ENCODE assay signal across 1 cellular context in genomic region chr10:76328348-76328747, GRCh38.
TF ChIP-seq lines count a peak whose summit lies in the region.

No MANE protein-coding gene starts in this region.

TF ChIP-seq in HepG2, 621 proteins besides CTCF, POLR2A, EP300 and RAD21 (continues in another document):
- TF ChIP-seq ZNF30 (CRISPR knock-in tag; IDR thresholded peaks at IDR 0.05) (no peak), USF2 (IDR thresholded peaks at IDR 0.05; ENCODE audit: low read depth, low read length) (no peak), USF2 (CRISPR knock-in tag; IDR thresholded peaks at IDR 0.05; ENCODE audit: borderline replicate concordance) (no peak), SETDB1 (CRISPR knock-in tag; IDR thresholded peaks at IDR 0.05; ENCODE audit: borderline replicate concordance) (no peak), ZBTB7B (CRISPR knock-in tag; IDR thresholded peaks at IDR 0.05) (no peak), HNF4G (IDR thresholded peaks at IDR 0.05; ENCODE audit: borderline replicate concordance, low read depth, low read length) (peak; percentile 63; the same call in 1 of the 2 replicates), HNF4G (CRISPR knock-in tag; IDR thresholded peaks at IDR 0.05; ENCODE audit: borderline replicate concordance, low read depth) (no peak), PHF21A (CRISPR knock-in tag; IDR thresholded peaks at IDR 0.05) (peak; percentile 28; the same call in 1 of the 2 replicates), NCOA2 (CRISPR knock-in tag; IDR thresholded peaks at IDR 0.05) (0 out of 2 replicates have a peak, but pooled peaks have one; percentile 34), ZNF276 (CRISPR knock-in tag; IDR thresholded peaks at IDR 0.05; ENCODE audit: low read depth) (no peak), ZBTB20 (CRISPR knock-in tag; IDR thresholded peaks at IDR 0.05; ENCODE audit: borderline replicate concordance, low read depth) (no peak), FLYWCH1 (CRISPR knock-in tag; IDR thresholded peaks at IDR 0.05) (no peak), NR2C2 (CRISPR knock-in tag; IDR thresholded peaks at IDR 0.05; ENCODE audit: borderline replicate concordance) (0 out of 2 replicates have a peak, but pooled peaks have one; percentile 36), ZSCAN30 (CRISPR knock-in tag; IDR thresholded peaks at IDR 0.05) (no peak), GATAD2A (CRISPR knock-in tag; IDR thresholded peaks at IDR 0.05) (peak; percentile 35; the same call in 1 of the 2 replicates), ZNF703 (CRISPR knock-in tag; IDR thresholded peaks at IDR 0.05; ENCODE audit: borderline replicate concordance) (no peak), SKIL (CRISPR knock-in tag; IDR thresholded peaks at IDR 0.05; ENCODE audit: borderline replicate concordance) (no peak), SIX4 (CRISPR knock-in tag; IDR thresholded peaks at IDR 0.05) (no peak), SMARCC2 (IDR thresholded peaks at IDR 0.05) (no peak), HNF4A (CRISPR knock-in tag; IDR thresholded peaks at IDR 0.05) (peak; percentile 89), RARA (CRISPR knock-in tag; IDR thresholded peaks at IDR 0.05) (peak; percentile 20; the same call in 1 of the 2 replicates), SNRNP70 (IDR thresholded peaks at IDR 0.05; ENCODE audit: low read depth, low read length) (no peak), EEA1 (CRISPR knock-in tag; IDR thresholded peaks at IDR 0.05; ENCODE audit: borderline replicate concordance) (no peak), RXRB (CRISPR knock-in tag; IDR thresholded peaks at IDR 0.05; ENCODE audit: borderline replicate concordance) (no peak), ATF2 (CRISPR knock-in tag; IDR thresholded peaks at IDR 0.05) (no peak), POLR2AphosphoS5 (IDR thresholded peaks at IDR 0.05; ENCODE audit: low read depth, low read length) (no peak), ZNF644 (CRISPR knock-in tag; IDR thresholded peaks at IDR 0.05; ENCODE audit: low read depth) (peak; percentile 85; the same call in 1 of the 2 replicates), IKZF5 (CRISPR knock-in tag; IDR thresholded peaks at IDR 0.05) (no peak), PAX8 (CRISPR knock-in tag; IDR thresholded peaks at IDR 0.05; ENCODE audit: borderline replicate concordance) (no peak), KDM1A (CRISPR knock-in tag; IDR thresholded peaks at IDR 0.05) (0 out of 2 replicates have a peak, but pooled peaks have one; percentile 15), ZBTB44 (CRISPR knock-in tag; IDR thresholded peaks at IDR 0.05) (no peak), ZBTB42 (CRISPR knock-in tag; IDR thresholded peaks at IDR 0.05) (no peak), ZMYM2 (CRISPR knock-in tag; IDR thresholded peaks at IDR 0.05) (no peak), ZBTB14 (CRISPR knock-in tag; IDR thresholded peaks at IDR 0.05) (no peak), NR2F6 (IDR thresholded peaks at IDR 0.05) (no peak), NR2F6 (CRISPR knock-in tag; IDR thresholded peaks at IDR 0.05) (0 out of 2 replicates have a peak, but pooled peaks have one; percentile 47), IRF1 (CRISPR knock-in tag; IDR thresholded peaks at IDR 0.05; ENCODE audit: low read depth) (no peak), MIER3 (CRISPR knock-in tag; IDR thresholded peaks at IDR 0.05; ENCODE audit: borderline replicate concordance) (0 out of 2 replicates have a peak, but pooled peaks have one; percentile 29), MIXL1 (CRISPR knock-in tag; IDR thresholded peaks at IDR 0.05) (no peak), HDAC2 (CRISPR knock-in tag; IDR thresholded peaks at IDR 0.05) (no peak), ARID5B (CRISPR knock-in tag; IDR thresholded peaks at IDR 0.05) (peak; percentile 47; the same call in 1 of the 2 replicates), CBX5 (CRISPR knock-in tag; IDR thresholded peaks at IDR 0.05; ENCODE audit: borderline replicate concordance) (no peak), DPF2 (CRISPR knock-in tag; IDR thresholded peaks at IDR 0.05; ENCODE audit: borderline replicate concordance, low read depth) (no peak), SMYD3 (CRISPR knock-in tag; IDR thresholded peaks at IDR 0.05) (no peak), CEBPG (CRISPR knock-in tag; IDR thresholded peaks at IDR 0.05) (peak; percentile 41; the same call in 1 of the 2 replicates), HES4 (CRISPR knock-in tag; IDR thresholded peaks at IDR 0.05; ENCODE audit: borderline replicate concordance) (no peak), BHLHE40 (IDR thresholded peaks at IDR 0.05; ENCODE audit: low read length) (no peak), SOX5 (CRISPR knock-in tag; IDR thresholded peaks at IDR 0.05; ENCODE audit: borderline replicate concordance) (no peak), NR2F2 (IDR thresholded peaks at IDR 0.05; ENCODE audit: borderline replicate concordance, low read depth) (no peak), JUND (CRISPR knock-in tag; IDR thresholded peaks at IDR 0.05) (no peak), MED1 (CRISPR knock-in tag; IDR thresholded peaks at IDR 0.05) (no peak), ZMYM3 (CRISPR knock-in tag; IDR thresholded peaks at IDR 0.05) (0 out of 2 replicates have a peak, but pooled peaks have one; percentile 13)
